ENCODE assay signal across 1 cellular context in the genomic region with DNA sequence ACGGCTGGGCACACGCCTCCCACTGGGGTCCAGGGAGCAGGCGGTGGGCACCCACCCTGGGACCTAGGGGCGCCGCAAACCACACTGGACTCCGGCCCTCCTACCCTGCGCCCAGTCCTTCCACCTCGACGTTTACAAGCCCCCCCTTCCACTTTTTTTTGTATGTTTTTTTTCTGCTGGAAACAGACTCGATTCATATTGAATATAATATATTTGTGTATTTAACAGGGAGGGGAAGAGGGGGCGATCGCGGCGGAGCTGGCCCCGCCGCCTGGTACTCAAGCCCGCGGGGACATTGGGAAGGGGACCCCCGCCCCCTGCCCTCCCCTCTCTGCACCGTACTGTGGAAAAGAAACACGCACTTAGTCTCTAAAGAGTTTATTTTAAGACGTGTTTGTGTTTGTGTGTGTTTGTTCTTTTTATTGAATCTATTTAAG.
TF ChIP-seq lines count a peak whose summit lies in the region.

No MANE protein-coding gene starts in this region.

TF ChIP-seq in HCT116, 20 proteins besides CTCF, POLR2A, EP300 and RAD21 (continued from another document):
- TF ChIP-seq, protein P1, sequence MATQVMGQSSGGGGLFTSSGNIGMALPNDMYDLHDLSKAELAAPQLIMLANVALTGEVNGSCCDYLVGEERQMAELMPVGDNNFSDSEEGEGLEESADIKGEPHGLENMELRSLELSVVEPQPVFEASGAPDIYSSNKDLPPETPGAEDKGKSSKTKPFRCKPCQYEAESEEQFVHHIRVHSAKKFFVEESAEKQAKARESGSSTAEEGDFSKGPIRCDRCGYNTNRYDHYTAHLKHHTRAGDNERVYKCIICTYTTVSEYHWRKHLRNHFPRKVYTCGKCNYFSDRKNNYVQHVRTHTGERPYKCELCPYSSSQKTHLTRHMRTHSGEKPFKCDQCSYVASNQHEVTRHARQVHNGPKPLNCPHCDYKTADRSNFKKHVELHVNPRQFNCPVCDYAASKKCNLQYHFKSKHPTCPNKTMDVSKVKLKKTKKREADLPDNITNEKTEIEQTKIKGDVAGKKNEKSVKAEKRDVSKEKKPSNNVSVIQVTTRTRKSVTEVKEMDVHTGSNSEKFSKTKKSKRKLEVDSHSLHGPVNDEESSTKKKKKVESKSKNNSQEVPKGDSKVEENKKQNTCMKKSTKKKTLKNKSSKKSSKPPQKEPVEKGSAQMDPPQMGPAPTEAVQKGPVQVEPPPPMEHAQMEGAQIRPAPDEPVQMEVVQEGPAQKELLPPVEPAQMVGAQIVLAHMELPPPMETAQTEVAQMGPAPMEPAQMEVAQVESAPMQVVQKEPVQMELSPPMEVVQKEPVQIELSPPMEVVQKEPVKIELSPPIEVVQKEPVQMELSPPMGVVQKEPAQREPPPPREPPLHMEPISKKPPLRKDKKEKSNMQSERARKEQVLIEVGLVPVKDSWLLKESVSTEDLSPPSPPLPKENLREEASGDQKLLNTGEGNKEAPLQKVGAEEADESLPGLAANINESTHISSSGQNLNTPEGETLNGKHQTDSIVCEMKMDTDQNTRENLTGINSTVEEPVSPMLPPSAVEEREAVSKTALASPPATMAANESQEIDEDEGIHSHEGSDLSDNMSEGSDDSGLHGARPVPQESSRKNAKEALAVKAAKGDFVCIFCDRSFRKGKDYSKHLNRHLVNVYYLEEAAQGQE (IDR thresholded peaks at IDR 0.05; ENCODE audit: low read depth): no peak
- no peak for TF ChIP-seq ELF1 (IDR thresholded peaks at IDR 0.05; ENCODE audit: borderline replicate concordance, low read depth)
- TF ChIP-seq EZH2phosphoT487 (IDR thresholded peaks at IDR 0.05; ENCODE audit: borderline replicate concordance): no peak
